In the genomic region with DNA sequence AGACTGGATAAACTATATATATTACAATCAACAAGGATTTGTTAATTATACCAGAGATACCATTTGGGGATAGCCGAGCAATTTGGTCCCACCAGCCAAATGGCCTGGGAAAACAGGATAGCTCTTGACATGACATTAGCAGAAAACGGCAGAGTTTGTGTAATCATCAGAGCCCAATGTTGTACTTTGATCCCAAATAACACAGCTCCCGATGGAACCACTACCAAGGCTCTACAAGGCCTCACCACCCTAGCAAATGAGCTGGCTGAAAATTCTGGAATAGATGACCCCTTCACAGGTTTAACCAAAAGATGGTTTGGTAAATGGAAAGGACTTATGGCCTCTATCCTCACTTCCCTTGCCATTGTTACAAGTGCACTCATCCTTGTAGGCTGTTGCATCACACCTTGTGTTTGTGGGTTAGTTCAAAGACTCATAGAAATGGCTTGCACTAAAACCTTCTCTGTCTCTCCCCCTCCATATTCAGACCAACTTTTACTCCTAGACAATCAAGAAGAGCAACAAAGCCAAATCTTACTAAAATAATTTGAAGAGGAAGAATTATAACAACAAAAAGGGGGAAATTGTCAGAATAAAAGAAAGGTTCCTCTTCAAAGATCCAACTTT, we compare ENCODE assay signal across 1 cellular context.
TF ChIP-seq lines count a peak whose summit lies in the region.

No MANE protein-coding gene starts in this region.

TF ChIP-seq in HepG2, 621 proteins besides CTCF, POLR2A, EP300 and RAD21 (continued from another document and continues in another):
- TF ChIP-seq, protein P1, sequence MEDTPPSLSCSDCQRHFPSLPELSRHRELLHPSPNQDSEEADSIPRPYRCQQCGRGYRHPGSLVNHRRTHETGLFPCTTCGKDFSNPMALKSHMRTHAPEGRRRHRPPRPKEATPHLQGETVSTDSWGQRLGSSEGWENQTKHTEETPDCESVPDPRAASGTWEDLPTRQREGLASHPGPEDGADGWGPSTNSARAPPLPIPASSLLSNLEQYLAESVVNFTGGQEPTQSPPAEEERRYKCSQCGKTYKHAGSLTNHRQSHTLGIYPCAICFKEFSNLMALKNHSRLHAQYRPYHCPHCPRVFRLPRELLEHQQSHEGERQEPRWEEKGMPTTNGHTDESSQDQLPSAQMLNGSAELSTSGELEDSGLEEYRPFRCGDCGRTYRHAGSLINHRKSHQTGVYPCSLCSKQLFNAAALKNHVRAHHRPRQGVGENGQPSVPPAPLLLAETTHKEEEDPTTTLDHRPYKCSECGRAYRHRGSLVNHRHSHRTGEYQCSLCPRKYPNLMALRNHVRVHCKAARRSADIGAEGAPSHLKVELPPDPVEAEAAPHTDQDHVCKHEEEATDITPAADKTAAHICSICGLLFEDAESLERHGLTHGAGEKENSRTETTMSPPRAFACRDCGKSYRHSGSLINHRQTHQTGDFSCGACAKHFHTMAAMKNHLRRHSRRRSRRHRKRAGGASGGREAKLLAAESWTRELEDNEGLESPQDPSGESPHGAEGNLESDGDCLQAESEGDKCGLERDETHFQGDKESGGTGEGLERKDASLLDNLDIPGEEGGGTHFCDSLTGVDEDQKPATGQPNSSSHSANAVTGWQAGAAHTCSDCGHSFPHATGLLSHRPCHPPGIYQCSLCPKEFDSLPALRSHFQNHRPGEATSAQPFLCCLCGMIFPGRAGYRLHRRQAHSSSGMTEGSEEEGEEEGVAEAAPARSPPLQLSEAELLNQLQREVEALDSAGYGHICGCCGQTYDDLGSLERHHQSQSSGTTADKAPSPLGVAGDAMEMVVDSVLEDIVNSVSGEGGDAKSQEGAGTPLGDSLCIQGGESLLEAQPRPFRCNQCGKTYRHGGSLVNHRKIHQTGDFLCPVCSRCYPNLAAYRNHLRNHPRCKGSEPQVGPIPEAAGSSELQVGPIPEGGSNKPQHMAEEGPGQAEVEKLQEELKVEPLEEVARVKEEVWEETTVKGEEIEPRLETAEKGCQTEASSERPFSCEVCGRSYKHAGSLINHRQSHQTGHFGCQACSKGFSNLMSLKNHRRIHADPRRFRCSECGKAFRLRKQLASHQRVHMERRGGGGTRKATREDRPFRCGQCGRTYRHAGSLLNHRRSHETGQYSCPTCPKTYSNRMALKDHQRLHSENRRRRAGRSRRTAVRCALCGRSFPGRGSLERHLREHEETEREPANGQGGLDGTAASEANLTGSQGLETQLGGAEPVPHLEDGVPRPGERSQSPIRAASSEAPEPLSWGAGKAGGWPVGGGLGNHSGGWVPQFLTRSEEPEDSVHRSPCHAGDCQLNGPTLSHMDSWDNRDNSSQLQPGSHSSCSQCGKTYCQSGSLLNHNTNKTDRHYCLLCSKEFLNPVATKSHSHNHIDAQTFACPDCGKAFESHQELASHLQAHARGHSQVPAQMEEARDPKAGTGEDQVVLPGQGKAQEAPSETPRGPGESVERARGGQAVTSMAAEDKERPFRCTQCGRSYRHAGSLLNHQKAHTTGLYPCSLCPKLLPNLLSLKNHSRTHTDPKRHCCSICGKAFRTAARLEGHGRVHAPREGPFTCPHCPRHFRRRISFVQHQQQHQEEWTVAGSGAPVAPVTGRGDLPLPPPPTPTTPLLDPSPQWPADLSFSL (CRISPR knock-in tag; IDR thresholded peaks at IDR 0.05) = 0 out of 2 replicates have a peak, but pooled peaks have one; percentile 57
- TF ChIP-seq, protein P2, sequence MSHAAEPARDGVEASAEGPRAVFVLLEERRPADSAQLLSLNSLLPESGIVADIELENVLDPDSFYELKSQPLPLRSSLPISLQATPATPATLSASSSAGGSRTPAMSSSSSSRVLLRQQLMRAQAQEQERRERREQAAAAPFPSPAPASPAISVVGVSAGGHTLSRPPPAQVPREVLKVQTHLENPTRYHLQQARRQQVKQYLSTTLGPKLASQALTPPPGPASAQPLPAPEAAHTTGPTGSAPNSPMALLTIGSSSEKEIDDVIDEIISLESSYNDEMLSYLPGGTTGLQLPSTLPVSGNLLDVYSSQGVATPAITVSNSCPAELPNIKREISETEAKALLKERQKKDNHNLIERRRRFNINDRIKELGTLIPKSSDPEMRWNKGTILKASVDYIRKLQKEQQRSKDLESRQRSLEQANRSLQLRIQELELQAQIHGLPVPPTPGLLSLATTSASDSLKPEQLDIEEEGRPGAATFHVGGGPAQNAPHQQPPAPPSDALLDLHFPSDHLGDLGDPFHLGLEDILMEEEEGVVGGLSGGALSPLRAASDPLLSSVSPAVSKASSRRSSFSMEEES (CRISPR knock-in tag; IDR thresholded peaks at IDR 0.05) = no peak
- TF ChIP-seq SNAI1 (CRISPR knock-in tag; IDR thresholded peaks at IDR 0.05; ENCODE audit: borderline replicate concordance) (no peak), MIXL1 (CRISPR knock-in tag; IDR thresholded peaks at IDR 0.05) (0 out of 2 replicates have a peak, but pooled peaks have one; percentile 18), ZNF766 (CRISPR knock-in tag; IDR thresholded peaks at IDR 0.05; ENCODE audit: borderline replicate concordance) (no peak), MTF1 (CRISPR knock-in tag; IDR thresholded peaks at IDR 0.05) (no peak), MAZ (IDR thresholded peaks at IDR 0.05; ENCODE audit: borderline replicate concordance, low read depth, low read length) (no peak), MAZ (CRISPR knock-in tag; IDR thresholded peaks at IDR 0.05; ENCODE audit: low read depth) (no peak), ZC3H4 (CRISPR knock-in tag; IDR thresholded peaks at IDR 0.05; ENCODE audit: borderline replicate concordance) (no peak), GABPA (IDR thresholded peaks at IDR 0.05; ENCODE audit: low read depth, low read length) (no peak), GABPA (CRISPR knock-in tag; IDR thresholded peaks at IDR 0.05; ENCODE audit: low read depth) (peak; percentile 22; the same call in 1 of the 2 replicates), POGZ (CRISPR knock-in tag; IDR thresholded peaks at IDR 0.05) (peak; percentile 82), MIER2 (CRISPR knock-in tag; IDR thresholded peaks at IDR 0.05) (peak; percentile 58; the same call in 1 of the 2 replicates), ZSCAN22 (CRISPR knock-in tag; IDR thresholded peaks at IDR 0.05) (no peak), POLR2AphosphoS5 (IDR thresholded peaks at IDR 0.05; ENCODE audit: low read depth, low read length) (peak; percentile 25; the same call in 1 of the 2 replicates), HNRNPK (IDR thresholded peaks at IDR 0.05; ENCODE audit: low read depth, low read length, poor library complexity, severe bottlenecking) (no peak), CCAR2 (optimal IDR thresholded peaks at IDR 0.05; ENCODE audit: low read depth, low read length) (no peak), FOXK1 (CRISPR knock-in tag; IDR thresholded peaks at IDR 0.05; ENCODE audit: borderline replicate concordance, low read depth) (peak; percentile 16; the same call in 1 of the 2 replicates), HNF4G (IDR thresholded peaks at IDR 0.05; ENCODE audit: borderline replicate concordance, low read depth, low read length) (peak; percentile 82), HNF4G (CRISPR knock-in tag; IDR thresholded peaks at IDR 0.05; ENCODE audit: borderline replicate concordance, low read depth) (peak; percentile 57; the same call in 1 of the 2 replicates), NFE2 (CRISPR knock-in tag; IDR thresholded peaks at IDR 0.05) (no peak), KDM5A (IDR thresholded peaks at IDR 0.05; ENCODE audit: borderline replicate concordance, low read length) (0 out of 2 replicates have a peak, but pooled peaks have one; percentile 33), PRPF4 (IDR thresholded peaks at IDR 0.05; ENCODE audit: low read depth, low read length, poor library complexity, severe bottlenecking) (no peak), ZSCAN29 (CRISPR knock-in tag; conservative IDR thresholded peaks at IDR 0.05) (0 out of 2 replicates have a peak, but pooled peaks have one; percentile 41), MED1 (CRISPR knock-in tag; IDR thresholded peaks at IDR 0.05) (peak; percentile 29; the same call in 1 of the 2 replicates), ZNF317 (CRISPR knock-in tag; IDR thresholded peaks at IDR 0.05) (peak; percentile 75; the same call in 1 of the 2 replicates), ZNF768 (CRISPR knock-in tag; IDR thresholded peaks at IDR 0.05) (no peak), ZNF788 (CRISPR knock-in tag; IDR thresholded peaks at IDR 0.05; ENCODE audit: borderline replicate concordance) (no peak), BCL6 (CRISPR knock-in tag; IDR thresholded peaks at IDR 0.05) (no peak), TBX2 (CRISPR knock-in tag; IDR thresholded peaks at IDR 0.05; ENCODE audit: borderline replicate concordance) (peak; percentile 46; the same call in 1 of the 2 replicates), KDM2A (CRISPR knock-in tag; IDR thresholded peaks at IDR 0.05; ENCODE audit: borderline replicate concordance, low read depth) (no peak; the same call in 1 of the 2 replicates)
- TF ChIP-seq, protein P3, sequence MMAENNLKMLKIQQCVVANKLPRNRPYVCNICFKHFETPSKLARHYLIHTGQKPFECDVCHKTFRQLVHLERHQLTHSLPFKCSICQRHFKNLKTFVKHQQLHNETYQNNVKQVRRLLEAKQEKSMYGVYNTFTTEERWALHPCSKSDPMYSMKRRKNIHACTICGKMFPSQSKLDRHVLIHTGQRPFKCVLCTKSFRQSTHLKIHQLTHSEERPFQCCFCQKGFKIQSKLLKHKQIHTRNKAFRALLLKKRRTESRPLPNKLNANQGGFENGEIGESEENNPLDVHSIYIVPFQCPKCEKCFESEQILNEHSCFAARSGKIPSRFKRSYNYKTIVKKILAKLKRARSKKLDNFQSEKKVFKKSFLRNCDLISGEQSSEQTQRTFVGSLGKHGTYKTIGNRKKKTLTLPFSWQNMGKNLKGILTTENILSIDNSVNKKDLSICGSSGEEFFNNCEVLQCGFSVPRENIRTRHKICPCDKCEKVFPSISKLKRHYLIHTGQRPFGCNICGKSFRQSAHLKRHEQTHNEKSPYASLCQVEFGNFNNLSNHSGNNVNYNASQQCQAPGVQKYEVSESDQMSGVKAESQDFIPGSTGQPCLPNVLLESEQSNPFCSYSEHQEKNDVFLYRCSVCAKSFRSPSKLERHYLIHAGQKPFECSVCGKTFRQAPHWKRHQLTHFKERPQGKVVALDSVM (CRISPR knock-in tag; IDR thresholded peaks at IDR 0.05) = 0 out of 2 replicates have a peak, but pooled peaks have one; percentile 11
- TF ChIP-seq, protein P4, sequence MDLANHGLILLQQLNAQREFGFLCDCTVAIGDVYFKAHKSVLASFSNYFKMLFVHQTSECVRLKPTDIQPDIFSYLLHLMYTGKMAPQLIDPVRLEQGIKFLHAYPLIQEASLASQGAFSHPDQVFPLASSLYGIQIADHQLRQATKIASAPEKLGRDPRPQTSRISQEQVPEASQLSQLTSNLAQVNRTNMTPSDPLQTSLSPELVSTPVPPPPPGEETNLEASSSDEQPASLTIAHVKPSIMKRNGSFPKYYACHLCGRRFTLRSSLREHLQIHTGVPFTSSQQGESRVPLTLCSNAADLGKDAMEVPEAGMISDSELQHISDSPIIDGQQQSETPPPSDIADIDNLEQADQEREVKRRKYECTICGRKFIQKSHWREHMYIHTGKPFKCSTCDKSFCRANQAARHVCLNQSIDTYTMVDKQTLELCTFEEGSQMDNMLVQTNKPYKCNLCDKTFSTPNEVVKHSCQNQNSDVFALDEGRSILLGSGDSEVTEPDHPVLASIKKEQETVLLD (CRISPR knock-in tag; IDR thresholded peaks at IDR 0.05; ENCODE audit: low read depth) = no peak
- TF ChIP-seq, protein P5, sequence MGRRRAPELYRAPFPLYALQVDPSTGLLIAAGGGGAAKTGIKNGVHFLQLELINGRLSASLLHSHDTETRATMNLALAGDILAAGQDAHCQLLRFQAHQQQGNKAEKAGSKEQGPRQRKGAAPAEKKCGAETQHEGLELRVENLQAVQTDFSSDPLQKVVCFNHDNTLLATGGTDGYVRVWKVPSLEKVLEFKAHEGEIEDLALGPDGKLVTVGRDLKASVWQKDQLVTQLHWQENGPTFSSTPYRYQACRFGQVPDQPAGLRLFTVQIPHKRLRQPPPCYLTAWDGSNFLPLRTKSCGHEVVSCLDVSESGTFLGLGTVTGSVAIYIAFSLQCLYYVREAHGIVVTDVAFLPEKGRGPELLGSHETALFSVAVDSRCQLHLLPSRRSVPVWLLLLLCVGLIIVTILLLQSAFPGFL (CRISPR knock-in tag; IDR thresholded peaks at IDR 0.05) = no peak
- TF ChIP-seq, protein P6, sequence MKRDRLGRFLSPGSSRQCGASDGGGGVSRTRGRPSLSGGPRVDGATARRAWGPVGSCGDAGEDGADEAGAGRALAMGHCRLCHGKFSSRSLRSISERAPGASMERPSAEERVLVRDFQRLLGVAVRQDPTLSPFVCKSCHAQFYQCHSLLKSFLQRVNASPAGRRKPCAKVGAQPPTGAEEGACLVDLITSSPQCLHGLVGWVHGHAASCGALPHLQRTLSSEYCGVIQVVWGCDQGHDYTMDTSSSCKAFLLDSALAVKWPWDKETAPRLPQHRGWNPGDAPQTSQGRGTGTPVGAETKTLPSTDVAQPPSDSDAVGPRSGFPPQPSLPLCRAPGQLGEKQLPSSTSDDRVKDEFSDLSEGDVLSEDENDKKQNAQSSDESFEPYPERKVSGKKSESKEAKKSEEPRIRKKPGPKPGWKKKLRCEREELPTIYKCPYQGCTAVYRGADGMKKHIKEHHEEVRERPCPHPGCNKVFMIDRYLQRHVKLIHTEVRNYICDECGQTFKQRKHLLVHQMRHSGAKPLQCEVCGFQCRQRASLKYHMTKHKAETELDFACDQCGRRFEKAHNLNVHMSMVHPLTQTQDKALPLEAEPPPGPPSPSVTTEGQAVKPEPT (CRISPR knock-in tag; IDR thresholded peaks at IDR 0.05; ENCODE audit: low read depth) = no peak
- TF ChIP-seq, protein P7, sequence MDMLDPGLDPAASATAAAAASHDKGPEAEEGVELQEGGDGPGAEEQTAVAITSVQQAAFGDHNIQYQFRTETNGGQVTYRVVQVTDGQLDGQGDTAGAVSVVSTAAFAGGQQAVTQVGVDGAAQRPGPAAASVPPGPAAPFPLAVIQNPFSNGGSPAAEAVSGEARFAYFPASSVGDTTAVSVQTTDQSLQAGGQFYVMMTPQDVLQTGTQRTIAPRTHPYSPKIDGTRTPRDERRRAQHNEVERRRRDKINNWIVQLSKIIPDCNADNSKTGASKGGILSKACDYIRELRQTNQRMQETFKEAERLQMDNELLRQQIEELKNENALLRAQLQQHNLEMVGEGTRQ (IDR thresholded peaks at IDR 0.05; ENCODE audit: low read depth, low read length) = no peak
- TF ChIP-seq, protein P7 (CRISPR knock-in tag; IDR thresholded peaks at IDR 0.05; ENCODE audit: borderline replicate concordance) = no peak
- TF ChIP-seq, protein P8, sequence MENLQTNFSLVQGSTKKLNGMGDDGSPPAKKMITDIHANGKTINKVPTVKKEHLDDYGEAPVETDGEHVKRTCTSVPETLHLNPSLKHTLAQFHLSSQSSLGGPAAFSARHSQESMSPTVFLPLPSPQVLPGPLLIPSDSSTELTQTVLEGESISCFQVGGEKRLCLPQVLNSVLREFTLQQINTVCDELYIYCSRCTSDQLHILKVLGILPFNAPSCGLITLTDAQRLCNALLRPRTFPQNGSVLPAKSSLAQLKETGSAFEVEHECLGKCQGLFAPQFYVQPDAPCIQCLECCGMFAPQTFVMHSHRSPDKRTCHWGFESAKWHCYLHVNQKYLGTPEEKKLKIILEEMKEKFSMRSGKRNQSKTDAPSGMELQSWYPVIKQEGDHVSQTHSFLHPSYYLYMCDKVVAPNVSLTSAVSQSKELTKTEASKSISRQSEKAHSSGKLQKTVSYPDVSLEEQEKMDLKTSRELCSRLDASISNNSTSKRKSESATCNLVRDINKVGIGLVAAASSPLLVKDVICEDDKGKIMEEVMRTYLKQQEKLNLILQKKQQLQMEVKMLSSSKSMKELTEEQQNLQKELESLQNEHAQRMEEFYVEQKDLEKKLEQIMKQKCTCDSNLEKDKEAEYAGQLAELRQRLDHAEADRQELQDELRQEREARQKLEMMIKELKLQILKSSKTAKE (CRISPR knock-in tag; IDR thresholded peaks at IDR 0.05; ENCODE audit: borderline replicate concordance) = no peak
